ENCODE assay signal across 26 cellular contexts in the genomic region with DNA sequence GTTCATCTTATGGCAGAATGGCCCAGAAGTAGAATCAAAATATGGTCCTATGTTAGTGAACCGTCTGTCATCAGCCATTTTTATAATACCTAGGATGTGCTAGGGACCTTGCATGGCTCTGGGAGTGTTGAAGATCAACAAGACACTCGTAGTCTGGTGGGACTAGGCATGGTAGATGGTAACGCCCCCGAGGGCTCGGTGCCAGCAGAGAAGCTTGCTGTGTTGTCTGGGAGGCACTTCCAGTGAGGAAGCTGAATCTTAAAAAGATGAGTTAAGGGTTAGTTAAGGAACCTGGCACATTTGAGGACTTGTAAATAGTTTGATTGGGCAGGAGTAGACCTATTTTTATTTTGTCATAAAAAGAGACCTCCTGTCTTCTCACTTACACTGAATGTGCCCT.
"Had no signal": no experiment of that assay in that cellular context is flagged by ENCODE, and none has a peak within 500 bp of the region (broad histone marks: within the 10 kb centered on the region; RNA-seq: fewer than 3 reads in every experiment).

No MANE protein-coding gene starts in this region.

- H3K27me3 ChIP-seq: gastrocnemius medialis, hepatocyte, neural progenitor cell, sigmoid colon, stomach, thyroid gland had no signal

- H3K9me3 Mint-ChIP-seq: mesothelial cell of epicardium; naive B cell; nephron; neural progenitor cell; stimulated activated effector memory CD8-positive, alpha-beta T cell treated with anti-CD3 and anti-CD28 coated beads, Interleukin-12 subunit alpha, Interleukin-12 subunit beta, amount 100 ng/mL, for 72 hours had no signal

- H3K27ac Mint-ChIP-seq: stimulated activated effector memory CD8-positive, alpha-beta T cell treated with anti-CD3 and anti-CD28 coated beads, Interleukin-12 subunit alpha, Interleukin-12 subunit beta, amount 100 ng/mL, for 72 hours had no signal

- ATAC-seq: esophagus mucosa; gastrocnemius medialis; left lobe of liver; mucosa of descending colon; stimulated activated effector memory CD8-positive, alpha-beta T cell treated with anti-CD3 and anti-CD28 coated beads, Interleukin-12 subunit alpha, Interleukin-12 subunit beta, amount 100 ng/mL, for 72 hours had no signal

- H3K9me3 ChIP-seq: gastrocnemius medialis, mucosa of descending colon, sigmoid colon, stomach, thyroid gland had no signal

- H3K27me3 Mint-ChIP-seq: naive B cell, progenitor cell of endocrine pancreas had no signal

- H3K4me1 Mint-ChIP-seq: naive B cell; nephron; stimulated activated effector memory CD8-positive, alpha-beta T cell treated with anti-CD3 and anti-CD28 coated beads, Interleukin-12 subunit alpha, Interleukin-12 subunit beta, amount 100 ng/mL, for 72 hours had no signal

- H3K4me3 ChIP-seq: coronary artery, gastrocnemius medialis, hepatocyte, mucosa of descending colon, neural progenitor cell, sigmoid colon, stomach, thyroid gland had no signal

- H3K36me3 ChIP-seq: thyroid gland had no signal

- H3K4me1 ChIP-seq: gastrocnemius medialis, neural progenitor cell, stomach, thyroid gland had no signal

- DNase-seq: dermis blood vessel endothelial cell; foreskin fibroblast; gastrocnemius medialis; head of caudate nucleus; kidney; mesenchymal stem cell; mucosa of descending colon; naive B cell; sigmoid colon; stimulated activated CD4-positive, alpha-beta T cell treated with anti-CD3 and anti-CD28 coated beads, Interleukin-2, amount 100 ng/mL, for 24 hours; stimulated activated CD4-positive, alpha-beta T cell treated with anti-CD3 and anti-CD28 coated beads, Interleukin-4, amount 100 ng/mL, for 24 hours; stimulated activated naive CD4-positive, alpha-beta T cell treated with Interleukin-2 at 50 U/mL for 16 hours; stomach; trophoblast cell had no signal

- H3K27ac ChIP-seq: coronary artery, epithelial cell of prostate, gastrocnemius medialis, hepatocyte, neural progenitor cell, parathyroid adenoma, sigmoid colon, stomach, thyroid gland had no signal

- H3K4me3 Mint-ChIP-seq: mesothelial cell of epicardium; naive B cell; nephron; stimulated activated effector memory CD8-positive, alpha-beta T cell treated with anti-CD3 and anti-CD28 coated beads, Interleukin-12 subunit alpha, Interleukin-12 subunit beta, amount 100 ng/mL, for 72 hours had no signal
